ENCODE assay signal across 8 cellular contexts in the genomic region with DNA sequence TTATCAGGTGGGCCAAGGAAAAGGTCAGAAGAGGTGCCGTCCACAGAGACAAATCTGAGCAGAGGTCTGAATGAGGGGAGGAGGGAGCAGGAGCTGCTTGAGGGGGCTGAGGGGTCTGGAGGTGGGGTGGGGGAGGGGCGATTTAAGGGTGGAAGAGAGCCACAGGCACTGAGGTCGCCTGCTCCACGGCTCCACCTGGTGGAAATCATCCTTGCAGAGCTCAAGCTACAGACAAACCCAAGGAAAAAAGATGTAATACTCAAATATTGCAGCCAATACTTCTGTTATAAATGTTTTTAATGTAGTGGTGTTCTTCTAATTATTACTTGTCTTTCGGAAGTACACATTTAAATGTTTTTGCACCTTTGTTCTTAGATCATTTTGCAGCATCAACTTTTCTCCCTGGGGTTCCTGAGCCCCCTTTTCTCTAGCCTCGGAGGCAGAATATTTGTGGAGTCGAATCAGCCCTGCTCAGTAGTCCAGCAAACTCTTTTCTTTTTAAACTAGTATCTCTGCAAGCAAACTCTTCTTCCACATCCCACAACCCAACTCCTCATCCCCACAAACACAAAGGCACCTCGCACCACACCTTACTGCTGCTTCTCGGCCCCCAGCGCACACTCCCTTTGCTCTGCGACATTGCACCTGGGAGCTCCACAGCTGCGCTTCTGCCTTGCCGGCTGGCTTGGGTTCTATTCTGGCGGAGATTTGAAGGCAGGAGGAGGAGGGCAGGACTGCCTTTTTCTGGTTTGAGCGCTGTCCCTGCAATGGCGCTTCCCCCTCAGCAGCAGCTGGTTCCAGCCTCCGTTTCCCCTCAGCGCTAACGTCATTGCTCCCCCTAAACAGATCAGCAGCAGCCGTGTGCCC. TPM values are rescaled to one million over a fixed set of nuclear protein-coding genes. Genes with fewer than 3 reads are reported as not detected.
A peak's percentile ranks its signal among the peaks of the same experiment; 100 is the strongest.
DNase-seq lines count a peak whose midpoint lies in the region; ATAC-seq and TF ChIP-seq lines count a peak whose summit lies in the region.

No MANE protein-coding gene starts in this region.

- peak; percentile 9 to 12 for DNase-seq in activated T-cell treated with anti-CD3 and anti-CD28 coated beads, Interleukin-2, amount 50 U/mL, for 72 hours
- no peak for DNase-seq in activated T-cell treated with anti-CD3 and anti-CD28 coated beads, Interleukin-2, amount 50 U/mL, for 1 hour
- DNase-seq in KBM-7 (peak; percentile 49), kidney tubule cell (ENCODE audit: low spot score) (peak; percentile 55), Peyer's patch (no peak), globus pallidus (ENCODE audit: low spot score) (no peak), SW480 (ENCODE audit: low spot score) (no peak)
- DNase-seq in activated CD4-positive, alpha-beta T cell treated with anti-CD3 and anti-CD28 coated beads, Interleukin-2, amount 50 U/mL, for 1 hour = peak; percentile 2

- H3K36me3 Mint-ChIP-seq in activated T-cell treated with anti-CD3 and anti-CD28 coated beads, Interleukin-2, amount 50 U/mL, for 72 hours (ENCODE audit: insufficient read depth in 2 of 2) = no peaks in the 10 kb centered on the region

- no peaks in the 10 kb centered on the region for H3K36me3 ChIP-seq in Peyer's patch

- no peaks in the 10 kb centered on the region for H3K4me1 Mint-ChIP-seq in activated T-cell treated with anti-CD3 and anti-CD28 coated beads, Interleukin-2, amount 50 U/mL, for 72 hours (ENCODE audit: low read depth)

- no peaks in the 10 kb centered on the region for H3K9me3 Mint-ChIP-seq in activated T-cell treated with anti-CD3 and anti-CD28 coated beads, Interleukin-2, amount 50 U/mL, for 72 hours

- ATAC-seq in activated T-cell treated with anti-CD3 and anti-CD28 coated beads, Interleukin-2, amount 50 U/mL, for 72 hours (replicated peaks in 1 of 2) = no peak

- TF ChIP-seq POLR2A in Peyer's patch (IDR thresholded peaks at IDR 0.05) = no peak

- in situ Hi-C loops in KBM-7 (cut with MboI; ENCODE audit: low pct_unique_long_range_greater_than_20kb, low sequenced_read_pairs) = no loop called here

- no peak overlapping the region for H3K4me3 Mint-ChIP-seq in activated T-cell treated with anti-CD3 and anti-CD28 coated beads, Interleukin-2, amount 50 U/mL, for 72 hours

- no peaks in the 10 kb centered on the region for H3K9me3 ChIP-seq in Peyer's patch

- H3K4me1 ChIP-seq in Peyer's patch = no peaks in the 10 kb centered on the region

- peak in 1 of 6 experiments; percentile 11 for TF ChIP-seq CTCF in Peyer's patch (IDR thresholded peaks at IDR 0.05)

- no peak overlapping the region for H3K27ac ChIP-seq in Peyer's patch

- H3K27ac Mint-ChIP-seq in activated T-cell treated with anti-CD3 and anti-CD28 coated beads, Interleukin-2, amount 50 U/mL, for 72 hours = no peak overlapping the region

- no peaks in the 10 kb centered on the region for H3K27me3 ChIP-seq in Peyer's patch

- peaks cover 38% of the 10 kb centered on the region for H3K27me3 Mint-ChIP-seq in activated T-cell treated with anti-CD3 and anti-CD28 coated beads, Interleukin-2, amount 50 U/mL, for 72 hours (ENCODE audit: low read depth)

- H3K4me3 ChIP-seq in Peyer's patch = no peak overlapping the region

RNA-seq across cellular contexts. Expression of a gene that starts 51.0 kb away (rescaled TPM):
- total RNA-seq in activated T-cell treated with anti-CD3 and anti-CD28 coated beads, Interleukin-2, amount 50 U/mL, for 72 hours = under 1 TPM; 0.35 to 0.36 TPM
- 1 to 10 TPM in 1 of 4 donors, not detected in 3; 1.4 TPM for total RNA-seq in Peyer's patch

RNA-seq across cellular contexts. Expression of a gene that starts 55.3 kb away (rescaled TPM):
- total RNA-seq in activated T-cell treated with anti-CD3 and anti-CD28 coated beads, Interleukin-2, amount 50 U/mL, for 72 hours = 1 to 10 TPM; 1.8 to 3.1 TPM
- 10 to 100 TPM; 12.4 to 92.5 (median 77.0) TPM for total RNA-seq in Peyer's patch

Comparison
In these comparisons a context has a peak if more than half of its experiments do, and no peak if none do; other contexts are left out.
1. DNase-seq: peak in activated T-cell treated with anti-CD3 and anti-CD28 coated beads, Interleukin-2, amount 50 U/mL, for 72 hours (2 of 2), KBM-7 (single experiment), activated CD4-positive, alpha-beta T cell treated with anti-CD3 and anti-CD28 coated beads, Interleukin-2, amount 50 U/mL, for 1 hour (single experiment) and kidney tubule cell (single experiment); none in activated T-cell treated with anti-CD3 and anti-CD28 coated beads, Interleukin-2, amount 50 U/mL, for 1 hour (single experiment), Peyer's patch (0 of 3), globus pallidus (single experiment) and SW480 (single experiment).